ENCODE assay signal across 16 cellular contexts in the genomic region with DNA sequence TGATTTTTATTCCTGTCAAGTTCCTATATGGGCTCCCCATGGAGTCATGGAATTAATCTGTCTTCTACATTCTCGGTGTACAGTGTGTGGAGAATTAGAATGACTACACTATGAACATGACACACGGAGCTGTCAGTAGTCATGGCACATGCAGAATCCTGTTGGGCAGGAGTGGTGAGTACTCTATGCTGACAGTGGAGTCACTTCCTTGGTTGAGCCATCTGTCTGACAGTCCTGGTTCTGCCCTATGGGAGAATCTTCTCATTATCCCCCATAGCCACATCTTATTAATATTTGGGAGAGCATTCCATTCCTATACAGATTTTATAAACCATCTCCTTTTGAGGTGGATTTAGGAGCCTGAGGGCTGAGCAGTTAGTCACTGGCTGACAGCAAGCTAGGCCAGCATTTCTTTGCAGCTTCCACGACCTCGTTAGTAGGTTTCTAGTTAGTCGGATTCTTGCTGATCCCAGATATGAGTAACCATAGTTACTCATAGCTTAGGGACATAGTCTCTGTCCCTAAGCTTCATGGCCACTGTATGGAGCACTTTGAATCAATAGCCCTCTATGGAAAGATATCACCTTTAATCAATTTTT.
"Had no signal": no experiment of that assay in that cellular context is flagged by ENCODE, and none has a peak within 500 bp of the region (broad histone marks: within the 10 kb centered on the region; RNA-seq: fewer than 3 reads in every experiment).

No MANE protein-coding gene starts in this region.

- H3K4me3 ChIP-seq: right atrium auricular region, tibial artery had no signal

- H3K4me1 ChIP-seq: right atrium auricular region, tibial artery had no signal

- H3K27me3 ChIP-seq: right atrium auricular region, tibial artery had no signal

- H3K36me3 ChIP-seq: right atrium auricular region, tibial artery had no signal

- H3K27ac ChIP-seq: right atrium auricular region, tibial artery had no signal

- DNase-seq: activated B cell treated with CpG ODN at 0.5 μM for 24 hours; activated CD4-positive, alpha-beta T cell treated with anti-CD3 and anti-CD28 coated beads for 48 hours; activated gamma-delta T cell treated with Interleukin-2 at 50 U/mL for 16 hours; activated naive CD8-positive, alpha-beta T cell treated with anti-CD3 and anti-CD28 coated beads, Interleukin-2, amount 10 ng/mL, durations not matched to agents 7 days and 5 days; anterior cingulate cortex; dermis blood vessel endothelial cell; effector memory CD8-positive, alpha-beta T cell; hippocampal formation; kidney glomerular epithelial cell; nucleus accumbens; stimulated activated CD4-positive, alpha-beta T cell treated with anti-CD3 and anti-CD28 coated beads, Interleukin-15, amount 100 ng/mL, for 24 hours; stimulated activated CD4-positive, alpha-beta T cell treated with anti-CD3 and anti-CD28 coated beads, Interleukin-4, amount 100 ng/mL, for 1 hour; stimulated activated naive B cell treated with anti-CD40 and anti-IgM and Interleukin-4, amounts not matched to agents 10 μg/mL and 1 μg/mL and 100 μg/mL, for 72 hours; T-helper 17 cell; tibial artery had no signal

- H3K9me3 ChIP-seq: right atrium auricular region, tibial artery had no signal
